32 cellular contexts compared by ENCODE assay signal in the genomic region with DNA sequence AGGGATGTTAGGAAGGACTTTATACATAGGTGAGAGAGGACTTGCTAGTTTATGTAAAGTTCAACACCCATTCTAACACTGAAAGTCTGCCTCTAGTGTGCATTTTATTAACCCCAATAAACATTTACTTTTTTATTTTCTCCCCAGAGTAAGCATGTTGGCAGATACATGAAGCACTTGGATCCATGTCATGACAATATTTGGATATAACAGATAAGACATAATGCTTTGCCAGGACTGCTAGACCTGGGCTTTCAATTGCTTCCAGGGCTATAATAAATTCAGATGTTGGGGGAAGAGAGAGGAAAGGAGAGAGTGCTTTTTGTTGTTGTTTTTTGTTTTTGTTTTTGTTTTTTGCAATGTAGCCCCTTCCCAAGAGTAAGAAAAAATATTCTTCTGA.
"Had no signal": no experiment of that assay in that cellular context is flagged by ENCODE, and none has a peak within 500 bp of the region (broad histone marks: within the 10 kb centered on the region; RNA-seq: fewer than 3 reads in every experiment).

No MANE protein-coding gene starts in this region.

- H3K4me1 ChIP-seq: adrenal gland, body of pancreas, breast epithelium had no signal

- ATAC-seq: activated CD4-positive, alpha-beta T cell treated with anti-CD3 and anti-CD28 coated beads for 36 hours; activated CD4-positive, CD25-positive, alpha-beta regulatory T cell treated with anti-CD3 and anti-CD28 coated beads, Interleukin-2, amount 50 U/mL, for 24 hours; activated CD8-positive, alpha-beta memory T cell treated with anti-CD3 and anti-CD28 coated beads, Interleukin-2, amount 10 ng/mL, durations not matched to agents 7 days and 5 days; activated CD8-positive, alpha-beta T cell treated with anti-CD3 and anti-CD28 coated beads, Interleukin-2, amount 10 ng/mL, durations not matched to agents 7 days and 5 days; activated naive CD4-positive, alpha-beta T cell treated with anti-CD3 and anti-CD28 coated beads, Interleukin-2, amount 50 U/mL, for 72 hours; body of pancreas; WTC11 had no signal

- H3K27ac ChIP-seq: adrenal gland, body of pancreas, brain microvascular endothelial cell, breast epithelium, WERI-Rb-1 had no signal

- H3K9me3 ChIP-seq: adrenal gland, body of pancreas had no signal

- H3K4me3 ChIP-seq: adrenal gland, body of pancreas, breast epithelium had no signal

- DNase-seq: activated CD4-positive, alpha-beta memory T cell treated with anti-CD3 and anti-CD28 coated beads, Interleukin-2, amount 10 ng/mL, durations not matched to agents 7 days and 5 days; activated CD4-positive, alpha-beta T cell treated with anti-CD3 and anti-CD28 coated beads for 1 hour; activated CD4-positive, alpha-beta T cell treated with anti-CD3 and anti-CD28 coated beads for 36 hours; activated CD4-positive, alpha-beta T cell treated with anti-CD3 and anti-CD28 coated beads for 48 hours; activated CD4-positive, alpha-beta T cell treated with anti-CD3 and anti-CD28 coated beads, Interleukin-2, amount 10 ng/mL, durations not matched to agents 7 days and 5 days; activated CD4-positive, alpha-beta T cell treated with anti-CD3 and anti-CD28 coated beads, Interleukin-2, amount 50 U/mL, for 48 hours; activated CD4-positive, CD25-positive, alpha-beta regulatory T cell; activated CD8-positive, alpha-beta memory T cell treated with anti-CD3 and anti-CD28 coated beads for 24 hours; activated CD8-positive, alpha-beta memory T cell treated with anti-CD3 and anti-CD28 coated beads, Interleukin-2, amount 10 ng/mL, durations not matched to agents 7 days and 5 days; activated CD8-positive, alpha-beta memory T cell treated with anti-CD3 and anti-CD28 coated beads, Interleukin-2, amount 50 U/mL, for 48 hours; activated CD8-positive, alpha-beta T cell treated with anti-CD3 and anti-CD28 coated beads, Interleukin-2, amount 10 ng/mL, durations not matched to agents 7 days and 5 days; activated effector memory CD4-positive, alpha-beta T cell treated with Interleukin-2 at 50 U/mL for 16 hours; activated gamma-delta T cell; activated naive CD4-positive, alpha-beta T cell; activated naive CD4-positive, alpha-beta T cell treated with anti-CD3 and anti-CD28 coated beads for 36 hours; activated naive CD4-positive, alpha-beta T cell treated with anti-CD3 and anti-CD28 coated beads, Interleukin-2, amount 50 U/mL, for 16 hours; activated naive CD8-positive, alpha-beta T cell treated with anti-CD3 and anti-CD28 coated beads for 36 hours; activated T-cell treated with anti-CD3 and anti-CD28 coated beads, Interleukin-2, amount 50 U/mL, for 24 hours; activated T-cell treated with anti-CD3 and anti-CD28 coated beads, Interleukin-2, amount 50 U/mL, for 48 hours; adrenal gland; amniotic stem cell; aorta; body of pancreas; brain microvascular endothelial cell; central memory CD4-positive, alpha-beta T cell; T-helper 2 cell; T-helper 9 cell; WERI-Rb-1 had no signal

- H3K27me3 ChIP-seq: adrenal gland, body of pancreas, brain microvascular endothelial cell, breast epithelium had no signal

- H3K36me3 ChIP-seq: adrenal gland, brain microvascular endothelial cell, breast epithelium, WERI-Rb-1 had no signal
